ENCODE assay signal across 8 cellular contexts in the genomic region with DNA sequence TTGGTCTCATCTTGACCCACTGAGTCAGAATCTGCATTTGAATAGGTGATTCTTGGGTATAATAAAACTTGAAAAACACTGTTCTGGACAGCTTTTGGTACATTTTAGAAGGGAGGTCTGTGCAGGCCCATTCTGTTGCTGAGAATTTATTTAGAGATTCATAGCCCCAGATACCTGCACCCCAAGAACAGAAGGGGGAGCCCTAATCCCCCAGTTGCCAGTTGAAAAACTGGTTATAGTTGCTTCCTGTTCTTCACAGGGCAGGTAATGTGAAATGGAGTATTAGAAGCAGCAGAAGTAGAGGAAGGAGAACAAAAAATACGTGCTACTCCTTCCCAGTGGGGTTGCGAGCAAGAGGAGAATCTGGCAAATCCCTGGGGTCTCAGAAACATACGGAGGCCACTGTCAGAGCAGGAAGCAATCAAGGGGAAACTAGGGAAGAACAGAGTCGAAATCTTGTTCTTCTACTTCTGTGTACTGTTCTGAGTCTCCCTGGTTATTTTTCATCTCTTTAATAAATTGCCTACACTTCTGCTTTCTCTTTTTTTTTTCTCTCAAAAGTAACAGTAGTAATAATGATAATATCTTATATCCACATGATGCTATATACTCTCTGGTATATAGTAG. TPM values are rescaled to one million over a fixed set of nuclear protein-coding genes. Genes with fewer than 3 reads are reported as not detected.
A peak's percentile ranks its signal among the peaks of the same experiment; 100 is the strongest.
DNase-seq lines count a peak whose midpoint lies in the region; ATAC-seq, FAIRE-seq and TF ChIP-seq lines count a peak whose summit lies in the region.

No MANE protein-coding gene starts in this region.

- peak in 2 of 3 experiments; percentile 62 to 73; a peak in 3 of 4 replicates for TF ChIP-seq CTCF in H1 (IDR thresholded peaks at IDR 0.05; ENCODE audit: control extremely low read depth in 1 of 3, insufficient read depth in 1 of 3, low read depth in 1 of 3, low read length in 3 of 3)
- peak; percentile 69 for TF ChIP-seq CTCF in osteoblast (IDR thresholded peaks at IDR 0.05; ENCODE audit: extremely low read depth, low read depth, low read length)
- no peak for TF ChIP-seq CTCF in BE2C (IDR thresholded peaks at IDR 0.05; ENCODE audit: low read depth, low read length)

- H3K4me2 ChIP-seq in H1 (ENCODE audit: insufficient read depth in 1 of 2, low read depth in 2 of 2, low read length in 2 of 2) (no peak overlapping the region), osteoblast (ENCODE audit: insufficient read depth, low read length) (no peak overlapping the region)

- no peak overlapping the region for H2BK15ac ChIP-seq in H1 (ENCODE audit: low read length)

- H4K20me1 ChIP-seq in H1 (replicated peaks in 1 of 2; ENCODE audit: control insufficient read depth in 1 of 2, insufficient read depth in 2 of 2, low read length in 2 of 2) (no peaks in the 10 kb centered on the region), osteoblast (ENCODE audit: insufficient read depth, low read length) (no peaks in the 10 kb centered on the region)

- no peak overlapping the region for H2BK5ac ChIP-seq in H1 (ENCODE audit: low read depth, low read length)

- no peak overlapping the region for H3K9ac ChIP-seq in H1 (replicated peaks in 1 of 4; ENCODE audit: extremely low read depth in 1 of 4, low read depth in 3 of 4, low read length in 3 of 4)

- H2AK5ac ChIP-seq in H1 (ENCODE audit: low read depth, low read length): no peak overlapping the region

- H3K4me1 ChIP-seq in H1 (replicated peaks in 1 of 4; ENCODE audit: control insufficient read depth in 3 of 4, insufficient read depth in 4 of 4, low read length in 3 of 4): 0 out of 7 replicates have a peak, but pooled peaks cover 0 to 1% (median 0%) of the 10 kb centered on the region in 4 experiments
- H3K4me1 ChIP-seq in osteoblast (ENCODE audit: insufficient read depth, low read length): peaks cover 9% of the 10 kb centered on the region
- no peaks in the 10 kb centered on the region for H3K4me1 ChIP-seq in BE2C

- H3K23ac ChIP-seq in H1 (ENCODE audit: insufficient read length): no peak overlapping the region

- H3K79me2 ChIP-seq in H1 (ENCODE audit: control insufficient read depth in 1 of 2, insufficient read depth in 2 of 2, low read length in 2 of 2): no peaks in the 10 kb centered on the region
- H3K79me2 ChIP-seq in osteoblast (ENCODE audit: insufficient read depth, low read length): no peaks in the 10 kb centered on the region

- peak; percentile 93 for ATAC-seq in GM19438 (IDR thresholded peaks at IDR 0.05; ENCODE audit: low read depth, unreplicated experiment)
- peak; percentile 89 for ATAC-seq in HG03439 (IDR thresholded peaks at IDR 0.05; ENCODE audit: unreplicated experiment)

- peak overlapping the region; percentile 100 for H2AFZ ChIP-seq in H1 (ENCODE audit: low read length)
- H2AFZ ChIP-seq in osteoblast (ENCODE audit: low read length): peak overlapping the region; percentile 26

- H3K27ac ChIP-seq in H1 (ENCODE audit: low read depth, low read length) (no peak overlapping the region), osteoblast (ENCODE audit: low read depth, low read length) (no peak overlapping the region)

- no peak overlapping the region for H4K5ac ChIP-seq in H1 (ENCODE audit: insufficient read length, low read depth, low read length)

- H3K27me3 Mint-ChIP-seq in T-helper 2 cell treated with Interferon-gamma antibody and Interleukin-4, amounts not matched to agents 5 μg/mL and 100 μg/mL, for 36 hours (ENCODE audit: low read depth): peaks cover 4% of the 10 kb centered on the region

- no peak overlapping the region for H3K4ac ChIP-seq in H1 (replicated peaks; ENCODE audit: insufficient read length, low read depth, low read length)

- peaks cover 2% of the 10 kb centered on the region for H3K4me1 Mint-ChIP-seq in T-helper 2 cell treated with Interferon-gamma antibody and Interleukin-4, amounts not matched to agents 5 μg/mL and 100 μg/mL, for 36 hours (ENCODE audit: low read depth)

- peak; percentile 36 for FAIRE-seq in H1 (lab: Jason Lieb, UNC)

- H3K9me3 ChIP-seq in H1 (ENCODE audit: insufficient read depth in 2 of 2, low read depth in 1 of 2, low read length in 1 of 2) (no peaks in the 10 kb centered on the region), osteoblast (ENCODE audit: low read depth, low read length) (no peaks in the 10 kb centered on the region), BE2C (no peaks in the 10 kb centered on the region)

- no peak overlapping the region for H3K56ac ChIP-seq in H1 (replicated peaks; ENCODE audit: insufficient read length, low read depth, low read length)

- no peaks in the 10 kb centered on the region for H3K23me2 ChIP-seq in H1 (ENCODE audit: low read depth, low read length)

- no peaks in the 10 kb centered on the region for H3K27me3 ChIP-seq in H1 (replicated peaks in 1 of 4; ENCODE audit: control insufficient read depth in 3 of 4, extremely low read depth in 1 of 4, insufficient read depth in 3 of 4, low read length in 3 of 4)
- no peaks in the 10 kb centered on the region for H3K27me3 ChIP-seq in osteoblast (ENCODE audit: insufficient read depth, low read length)
- no peaks in the 10 kb centered on the region for H3K27me3 ChIP-seq in BE2C

- TF ChIP-seq RAD21 in H1 (IDR thresholded peaks at IDR 0.05 in 1 of 2, conservative IDR thresholded peaks at IDR 0.05 in 1 of 2; ENCODE audit: low read depth in 2 of 2, low read length in 2 of 2): peak; percentile 75 to 80

- H3K18ac ChIP-seq in H1 (ENCODE audit: extremely low read depth, low read length): no peak overlapping the region

- WGBS in H1 (ENCODE audit: extremely low coverage in 1 of 2, insufficient coverage in 1 of 2, insufficient read length in 1 of 2, insufficient replicate concordance in 2 of 2, low coverage in 1 of 2, low lambda C conversion rate in 2 of 2, missing lambda C conversion rate in 1 of 2), 2 experiments: 52% methylated on average over 4 of the region's 4 CpGs; no CpG with 5 or more reads in 1 of the 2 experiments

- H2BK20ac ChIP-seq in H1 (ENCODE audit: low read length): no peak overlapping the region

- H3K36me3 ChIP-seq in H1 (ENCODE audit: control insufficient read depth in 2 of 4, insufficient read depth in 4 of 4, low read length in 3 of 4) (no peaks in the 10 kb centered on the region), osteoblast (ENCODE audit: insufficient read depth, low read length) (no peaks in the 10 kb centered on the region), BE2C (no peaks in the 10 kb centered on the region)

- H2BK120ac ChIP-seq in H1 (replicated peaks; ENCODE audit: low read depth, low read length): no peak overlapping the region

- H3K4me3 ChIP-seq in H1 (ENCODE audit: extremely low read depth in 1 of 4, insufficient read depth in 2 of 4, low read depth in 3 of 4, low read length in 4 of 4) (no peak overlapping the region), osteoblast (ENCODE audit: insufficient read depth, low read length) (no peak overlapping the region), BE2C (ENCODE audit: low read depth, low read length) (no peak overlapping the region)

- no peaks in the 10 kb centered on the region for H3K36me3 Mint-ChIP-seq in T-helper 2 cell treated with Interferon-gamma antibody and Interleukin-4, amounts not matched to agents 5 μg/mL and 100 μg/mL, for 36 hours (ENCODE audit: low read depth)

- TF ChIP-seq POLR2A in H1 (IDR thresholded peaks at IDR 0.05; ENCODE audit: control extremely low read depth in 1 of 2, low read depth in 2 of 2, low read length in 2 of 2): no peak

- H3K9me3 Mint-ChIP-seq in T-helper 2 cell treated with Interferon-gamma antibody and Interleukin-4, amounts not matched to agents 5 μg/mL and 100 μg/mL, for 36 hours: no peaks in the 10 kb centered on the region

- H3K27ac Mint-ChIP-seq in T-helper 2 cell treated with Interferon-gamma antibody and Interleukin-4, amounts not matched to agents 5 μg/mL and 100 μg/mL, for 36 hours: no peak overlapping the region

- POLR2A ChIA-PET in H1 (lab: Charles Lee; ENCODE audit: partially characterized antibody): no interaction called here

- H4K91ac ChIP-seq in H1 (replicated peaks; ENCODE audit: insufficient read length, low read length): no peak overlapping the region

- H2BK12ac ChIP-seq in H1 (ENCODE audit: low read depth, low read length): no peak overlapping the region

- peak overlapping the region; percentile 58 for H3K4me3 Mint-ChIP-seq in T-helper 2 cell treated with Interferon-gamma antibody and Interleukin-4, amounts not matched to agents 5 μg/mL and 100 μg/mL, for 36 hours

- H3K79me1 ChIP-seq in H1 (ENCODE audit: low read depth, low read length): no peaks in the 10 kb centered on the region

- no peak overlapping the region for H4K8ac ChIP-seq in H1 (ENCODE audit: extremely low read depth, insufficient read depth, low read length)

- no peak overlapping the region for H3K14ac ChIP-seq in H1 (ENCODE audit: insufficient read length)

- CTCF ChIA-PET in H1 (lab: Charles Lee; ENCODE audit: partially characterized antibody): interaction anchor here (0.7 to 2.7 kb wide), 9 partner anchors 10 to 334 kb away, joined by 3 to 8 read pairs (median 4); no protein-coding TSS in a partner anchor

- no peak for TF ChIP-seq EP300 in H1 (IDR thresholded peaks at IDR 0.05; ENCODE audit: borderline replicate concordance in 1 of 2, low read depth in 2 of 2, low read length in 2 of 2)

- DNase-seq in GM03348 (ENCODE audit: low spot score) (peak; percentile 26), H1 (ENCODE audit: low read depth in 1 of 2, low spot score in 2 of 2) (no peak), osteoblast (ENCODE audit: insufficient read length, low spot score, missing footprints) (peak; percentile 91), DMS114 treated with DMSO at 0.1 percent for 48 hours (lab: John Stamatoyannopoulos, UW; ENCODE audit: unreplicated experiment) (no peak), BE2C (no peak)
- DNase-seq in T-helper 2 cell treated with Interferon-gamma antibody and Interleukin-4, amounts not matched to agents 5 μg/mL and 100 μg/mL, for 36 hours (ENCODE audit: low spot score): no peak

RNA-seq across cellular contexts. Expression of gene CLCA2, which starts 4.6 kb away (rescaled TPM):
- not detected in 2 replicates for total RNA-seq in H1 (2021; fragmentation: NEBNext Ultra II Directional; extraction: Animal tissue kit (Norgen Biotek cat#: 25700))
- polyA plus RNA-seq in H1 (2011; rRNA removed): not detected in 2 replicates
- not detected for polyA plus RNA-seq in H1 (2011; cell fraction: cytosol; rRNA removed)
- polyA plus RNA-seq in H1 (2011; cell fraction: nucleus; rRNA removed): not detected
- not detected in 4 replicates for polyA plus RNA-seq in H1 (2012, experiment 1 of 2)
- polyA plus RNA-seq in H1 (2012, experiment 2 of 2): not detected
- polyA plus RNA-seq in H1 (2013, experiment 1 of 2): 0.02 TPM
- polyA plus RNA-seq in H1 (2013, experiment 2 of 2): 0.04 TPM
- 0.07 and 0.66 TPM in 2 replicates for polyA minus RNA-seq in H1 (2011; rRNA and poly(A)+ RNA removed)
- not detected for polyA minus RNA-seq in H1 (2011; cell fraction: cytosol; rRNA and poly(A)+ RNA removed)
- polyA minus RNA-seq in H1 (2011; cell fraction: nucleus; rRNA and poly(A)+ RNA removed): not detected
- 2.2 and 5.3 TPM in 2 replicates for total RNA-seq in osteoblast
- not detected for polyA plus RNA-seq in BE2C (2012; ENCODE audit: insufficient read depth, insufficient read length, low read depth)

RNA-seq across cellular contexts. Expression of gene ODF2L, which starts 23.3 kb away (rescaled TPM):
- total RNA-seq in H1 (2021; fragmentation: NEBNext Ultra II Directional; extraction: Animal tissue kit (Norgen Biotek cat#: 25700)): 27.1 and 30.8 TPM in 2 replicates
- polyA plus RNA-seq in H1 (2011; rRNA removed): 2.7 and 3.2 TPM in 2 replicates
- 7.3 TPM for polyA plus RNA-seq in H1 (2011; cell fraction: cytosol; rRNA removed)
- 9.5 TPM for polyA plus RNA-seq in H1 (2011; cell fraction: nucleus; rRNA removed)
- polyA plus RNA-seq in H1 (2012, experiment 1 of 2): 7.0 to 25.7 TPM (median 8.0 TPM) in 4 replicates
- polyA plus RNA-seq in H1 (2012, experiment 2 of 2): 5.5 TPM
- 36.7 TPM for polyA plus RNA-seq in H1 (2013, experiment 1 of 2)
- 31.3 TPM for polyA plus RNA-seq in H1 (2013, experiment 2 of 2)
- 5.7 and 6.1 TPM in 2 replicates for polyA minus RNA-seq in H1 (2011; rRNA and poly(A)+ RNA removed)
- 17.5 TPM for polyA minus RNA-seq in H1 (2011; cell fraction: cytosol; rRNA and poly(A)+ RNA removed)
- 33.8 TPM for polyA minus RNA-seq in H1 (2011; cell fraction: nucleus; rRNA and poly(A)+ RNA removed)
- total RNA-seq in osteoblast: 79.3 and 87.6 TPM in 2 replicates
- 0.52 TPM for polyA plus RNA-seq in BE2C (2012; ENCODE audit: insufficient read depth, insufficient read length, low read depth)

RNA-seq across cellular contexts. Expression of gene CLCA1, which starts 49.3 kb away (rescaled TPM):
- total RNA-seq in H1 (2021; fragmentation: NEBNext Ultra II Directional; extraction: Animal tissue kit (Norgen Biotek cat#: 25700)): not detected in 2 replicates
- not detected in 2 replicates for polyA plus RNA-seq in H1 (2011; rRNA removed)
- not detected for polyA plus RNA-seq in H1 (2011; cell fraction: cytosol; rRNA removed)
- not detected for polyA plus RNA-seq in H1 (2011; cell fraction: nucleus; rRNA removed)
- not detected in 4 replicates for polyA plus RNA-seq in H1 (2012, experiment 1 of 2)
- polyA plus RNA-seq in H1 (2012, experiment 2 of 2): not detected
- polyA plus RNA-seq in H1 (2013, experiment 1 of 2): not detected
- polyA plus RNA-seq in H1 (2013, experiment 2 of 2): not detected
- not detected in 2 replicates for polyA minus RNA-seq in H1 (2011; rRNA and poly(A)+ RNA removed)
- polyA minus RNA-seq in H1 (2011; cell fraction: cytosol; rRNA and poly(A)+ RNA removed): not detected
- not detected for polyA minus RNA-seq in H1 (2011; cell fraction: nucleus; rRNA and poly(A)+ RNA removed)
- total RNA-seq in osteoblast: not detected in 2 replicates
- not detected for polyA plus RNA-seq in BE2C (2012; ENCODE audit: insufficient read depth, insufficient read length, low read depth)

Comparison
In these comparisons a context has a peak if more than half of its experiments do, and no peak if none do; other contexts are left out.
1. DNase-seq: peak in GM03348 (single experiment) and osteoblast (single experiment); none in T-helper 2 cell treated with Interferon-gamma antibody and Interleukin-4, amounts not matched to agents 5 μg/mL and 100 μg/mL, for 36 hours (single experiment), H1 (0 of 2), DMS114 treated with DMSO at 0.1 percent for 48 hours (single experiment) and BE2C (single experiment).